Comparison of ENCODE assay signal across 9 cellular contexts in the genomic region with DNA sequence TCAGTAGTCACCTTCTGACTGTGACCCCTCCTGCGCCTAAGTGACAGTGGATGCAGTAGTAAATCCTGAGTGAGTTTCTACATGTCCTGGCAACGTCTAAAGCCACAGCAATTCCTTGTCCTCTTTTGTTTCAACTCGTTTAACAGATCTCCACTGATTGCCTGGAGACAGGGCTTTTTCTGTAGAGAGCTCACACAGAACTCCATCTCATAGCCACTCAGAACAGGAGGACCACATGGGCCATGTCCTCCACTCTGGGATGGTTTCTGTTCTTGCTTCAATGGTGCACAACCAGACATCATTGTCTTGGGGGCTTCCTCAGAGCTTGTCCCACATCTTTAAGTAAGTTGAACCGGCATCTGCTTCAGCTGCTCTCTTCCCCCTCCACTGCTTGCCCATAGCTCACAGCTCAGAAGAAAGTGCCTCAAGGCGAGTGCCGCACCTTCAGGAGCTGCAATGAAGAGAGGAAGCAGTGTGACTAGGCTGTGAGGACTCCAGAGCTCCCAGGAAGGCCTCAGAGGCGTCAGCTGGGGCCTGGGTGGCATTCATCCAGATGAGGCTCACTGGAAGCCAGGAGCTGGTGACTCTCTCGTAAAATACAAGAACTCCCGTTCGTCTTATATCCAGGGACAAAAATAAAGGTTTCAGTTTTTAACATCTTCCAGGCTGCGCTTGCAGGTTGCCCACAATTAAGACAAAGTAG.
DNase-seq lines count a peak whose midpoint lies in the region; ATAC-seq lines count a peak whose summit lies in the region.
"Had no signal": no experiment of that assay in that cellular context is flagged by ENCODE, and none has a peak within 500 bp of the region (broad histone marks: within the 10 kb centered on the region; RNA-seq: fewer than 3 reads in every experiment).

No MANE protein-coding gene starts in this region.

- ATAC-seq in HG03108 (IDR thresholded peaks at IDR 0.05; ENCODE audit: unreplicated experiment): no peak

- DNase-seq in DMS 273 (lab: John Stamatoyannopoulos, UW; ENCODE audit: unreplicated experiment) (peak; percentile 68), DMS 273 treated with DMSO at 0.1 percent for 48 hours (lab: John Stamatoyannopoulos, UW) (no peak), hypothalamus (lab: John Stamatoyannopoulos, UW) (peak in 34 of 51 donors; percentile 7 to 68 (median 38)), superior temporal gyrus (ENCODE audit: extremely low spot score) (peak; percentile 76), HPDE6-E6E7 (ENCODE audit: extremely low spot score) (no peak), HK-2 (ENCODE audit: unreplicated experiment) (no peak)
- peak; percentile 25 for DNase-seq in activated effector memory CD4-positive, alpha-beta T cell treated with Interleukin-2 at 50 U/mL for 16 hours
- DNase-seq: SW 1271 had no signal

Comparison
In these comparisons a context has a peak if more than half of its experiments do, and no peak if none do; other contexts are left out.
1. DNase-seq: peak in DMS 273 (single experiment), activated effector memory CD4-positive, alpha-beta T cell treated with Interleukin-2 at 50 U/mL for 16 hours (single experiment), hypothalamus (34 of 51) and superior temporal gyrus (single experiment); none in DMS 273 treated with DMSO at 0.1 percent for 48 hours (single experiment), HPDE6-E6E7 (single experiment) and HK-2 (single experiment).